ENCODE assay signal across 11 cellular contexts in genomic region chr10:62584216-62584615, GRCh38.
A peak's percentile ranks its signal among the peaks of the same experiment; 100 is the strongest.
DNase-seq lines count a peak whose midpoint lies in the region; TF ChIP-seq lines count a peak whose summit lies in the region.
"Had no signal": no experiment of that assay in that cellular context is flagged by ENCODE, and none has a peak within 500 bp of the region (broad histone marks: within the 10 kb centered on the region; RNA-seq: fewer than 3 reads in every experiment).

No MANE protein-coding gene starts in this region.

- TF ChIP-seq CTCF in mammary epithelial cell (conservative IDR thresholded peaks at IDR 0.05 in 1 of 2, IDR thresholded peaks at IDR 0.05 in 1 of 2; ENCODE audit: extremely low read depth in 1 of 2, insufficient read depth in 1 of 2, low read depth in 1 of 2, low read length in 2 of 2) (no peak), breast epithelium (IDR thresholded peaks at IDR 0.05) (no peak), OCI-LY7 (conservative IDR thresholded peaks at IDR 0.05; ENCODE audit: low read length) (no peak)

- H4K20me1 ChIP-seq in mammary epithelial cell (ENCODE audit: insufficient read depth, low read length) (no peaks in the 10 kb centered on the region), OCI-LY7 (ENCODE audit: insufficient read depth, low read length) (no peaks in the 10 kb centered on the region)

- H3K4me1 ChIP-seq in mammary epithelial cell (ENCODE audit: insufficient read depth, low read length) (peaks cover 28% of the 10 kb centered on the region), breast epithelium (no peaks in the 10 kb centered on the region), SJSA1 (replicated peaks) (peaks cover 45% of the 10 kb centered on the region), OCI-LY7 (ENCODE audit: insufficient read depth, low read length, poor library complexity, severe bottlenecking) (no peaks in the 10 kb centered on the region)

- WGBS in mammary epithelial cell (ENCODE audit: low coverage, missing lambda C conversion rate), result 47% methylated on average over 2 of the region's 2 CpGs

- DNase-seq in mammary epithelial cell, result peak; percentile 88
- DNase-seq in breast epithelium (ENCODE audit: low spot score in 2 of 2), result no peak
- peak; percentile 86 to 91 for DNase-seq in SJSA1 (ENCODE audit: low read depth in 1 of 2, low spot score in 2 of 2)
- peak; percentile 48 for DNase-seq in foreskin melanocyte
- DNase-seq in stromal cell of bone marrow (ENCODE audit: low read depth), result peak; percentile 77
- DNase-seq in GF-D8 (lab: John Stamatoyannopoulos, UW), result no peak
- no peak for DNase-seq in OCI-LY7 (ENCODE audit: low spot score)
- no peak for DNase-seq in NOMO-1 treated with dmso at 0.1 percent for 144 hours (lab: John Stamatoyannopoulos, UW; ENCODE audit: unreplicated experiment)
- DNase-seq: anterior cingulate cortex had no signal

- BruUV-seq in mammary epithelial cell (replicated peaks; lab: Mats Ljungman, UMichigan) (no TSS peak), OCI-LY7 (replicated peaks; lab: Mats Ljungman, UMichigan) (no TSS peak)

- no peak overlapping the region for H3K4me2 ChIP-seq in mammary epithelial cell (ENCODE audit: insufficient read depth, low read depth, low read length)
- no peak overlapping the region for H3K4me2 ChIP-seq in OCI-LY7 (ENCODE audit: low read length)

- CTCF ChIA-PET in mammary epithelial cell (lab: Charles Lee; ENCODE audit: low non-redundant PET) (no interaction called here), OCI-LY7 (lab: Charles Lee; ENCODE audit: unreplicated experiment) (no interaction called here)

- dilution Hi-C loops in mammary epithelial cell (cut with HindIII; ENCODE audit: low sequenced_read_pairs), result no loop called here

- intact Hi-C loops in mammary epithelial cell (cut with micrococcal nuclease) (loop anchor here (10.0 kb wide), 1 partner anchor 549 kb away; no protein-coding TSS in a partner anchor), breast epithelium (cut with DNase I; ENCODE audit: low total_unique reads) (no loop called here), OCI-LY7 (cut with micrococcal nuclease; ENCODE audit: unreplicated experiment) (no loop called here)

- POLR2A ChIA-PET in OCI-LY7 (lab: Charles Lee), result interaction anchor here (1.6 kb wide), 1 partner anchor 10 kb away, joined by 6 read pairs; no protein-coding TSS in a partner anchor

- H3K4me3 ChIP-seq in mammary epithelial cell (replicated peaks in 1 of 3; ENCODE audit: insufficient read depth in 1 of 3, low read depth in 2 of 3, low read length in 3 of 3), result no peak overlapping the region
- H3K4me3 ChIP-seq in breast epithelium, result no peak overlapping the region
- no peak overlapping the region for H3K4me3 ChIP-seq in SJSA1
- H3K4me3 ChIP-seq in OCI-LY7 (ENCODE audit: low read depth, low read length, poor library complexity, severe bottlenecking), result no peak overlapping the region
- H3K4me3 ChIP-seq: K562, thoracic aorta had no signal

- H3K27me3 ChIP-seq in mammary epithelial cell (ENCODE audit: insufficient read depth, low read length) (no peaks in the 10 kb centered on the region), breast epithelium (no peaks in the 10 kb centered on the region), SJSA1 (replicated peaks) (no peaks in the 10 kb centered on the region)

- H3K36me3 ChIP-seq in mammary epithelial cell (ENCODE audit: insufficient read depth, low read length), result no peaks in the 10 kb centered on the region
- H3K36me3 ChIP-seq in breast epithelium, result no peaks in the 10 kb centered on the region
- no peaks in the 10 kb centered on the region for H3K36me3 ChIP-seq in SJSA1
- no peaks in the 10 kb centered on the region for H3K36me3 ChIP-seq in OCI-LY7 (ENCODE audit: insufficient read depth, low read length)
- H3K36me3 ChIP-seq: thoracic aorta had no signal

- in situ Hi-C loops in mammary epithelial cell (cut with MboI; ENCODE audit: low sequenced_read_pairs in 2 of 2), result no loop called here

- H3K27ac ChIP-seq in mammary epithelial cell (ENCODE audit: insufficient read depth, low read depth, low read length) (no peak overlapping the region), breast epithelium (no peak overlapping the region), SJSA1 (peak overlapping the region; percentile 82), OCI-LY7 (ENCODE audit: low read depth, low read length, poor library complexity, severe bottlenecking) (no peak overlapping the region)
- H3K27ac ChIP-seq: thoracic aorta had no signal

- no peak overlapping the region for H2AFZ ChIP-seq in mammary epithelial cell (ENCODE audit: low read depth, low read length)
- H2AFZ ChIP-seq in OCI-LY7 (ENCODE audit: low read length), result no peak overlapping the region

- H3K9ac ChIP-seq in mammary epithelial cell (ENCODE audit: insufficient read depth, low read length), result no peak overlapping the region

- no peaks in the 10 kb centered on the region for H3K9me3 ChIP-seq in mammary epithelial cell (replicated peaks; ENCODE audit: insufficient read depth, low read length)
- no peaks in the 10 kb centered on the region for H3K9me3 ChIP-seq in breast epithelium
- H3K9me3 ChIP-seq in SJSA1 (replicated peaks), result no peaks in the 10 kb centered on the region
- H3K9me3 ChIP-seq in OCI-LY7 (ENCODE audit: low read length), result no peaks in the 10 kb centered on the region
- H3K9me3 ChIP-seq: thoracic aorta had no signal

- no peaks in the 10 kb centered on the region for H3K9me2 ChIP-seq in OCI-LY7 (ENCODE audit: insufficient read depth, low read length)

- TF ChIP-seq POLR2A in breast epithelium (IDR thresholded peaks at IDR 0.05), result no peak

- H3K79me2 ChIP-seq in mammary epithelial cell (ENCODE audit: insufficient read depth, low read length) (no peaks in the 10 kb centered on the region), OCI-LY7 (ENCODE audit: insufficient read depth, low read depth, low read length) (no peaks in the 10 kb centered on the region)

Comparison
In these comparisons a context has a peak if more than half of its experiments do, and no peak if none do; other contexts are left out.
1. DNase-seq: peak in mammary epithelial cell (single experiment), SJSA1 (2 of 2), foreskin melanocyte (single experiment) and stromal cell of bone marrow (single experiment); none in breast epithelium (0 of 2), GF-D8 (single experiment), OCI-LY7 (single experiment) and NOMO-1 treated with dmso at 0.1 percent for 144 hours (single experiment).